Comparison of ENCODE assay signal across 1 cellular context in the genomic region with DNA sequence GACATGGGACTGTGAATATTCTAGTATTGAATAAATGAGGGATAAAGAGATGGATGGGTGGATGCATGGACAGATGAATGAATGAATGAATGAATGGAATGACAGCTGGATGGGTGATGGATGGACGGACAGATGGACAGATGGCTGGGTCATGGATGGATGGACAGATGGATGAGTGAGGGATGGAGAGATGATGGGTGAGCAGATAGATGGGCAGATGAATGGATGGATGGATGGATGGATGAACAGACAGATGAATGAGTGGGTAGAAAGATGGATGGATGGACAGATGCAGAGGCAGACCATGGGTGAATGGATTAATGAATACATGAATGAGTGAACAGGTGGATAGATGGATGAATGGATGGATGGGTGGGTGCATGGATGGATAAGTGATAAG.
TF ChIP-seq lines count a peak whose summit lies in the region.

No MANE protein-coding gene starts in this region.

TF ChIP-seq in HepG2, 621 proteins besides CTCF, POLR2A, EP300 and RAD21 (continued from another document and continues in another):
- TF ChIP-seq, protein P1, sequence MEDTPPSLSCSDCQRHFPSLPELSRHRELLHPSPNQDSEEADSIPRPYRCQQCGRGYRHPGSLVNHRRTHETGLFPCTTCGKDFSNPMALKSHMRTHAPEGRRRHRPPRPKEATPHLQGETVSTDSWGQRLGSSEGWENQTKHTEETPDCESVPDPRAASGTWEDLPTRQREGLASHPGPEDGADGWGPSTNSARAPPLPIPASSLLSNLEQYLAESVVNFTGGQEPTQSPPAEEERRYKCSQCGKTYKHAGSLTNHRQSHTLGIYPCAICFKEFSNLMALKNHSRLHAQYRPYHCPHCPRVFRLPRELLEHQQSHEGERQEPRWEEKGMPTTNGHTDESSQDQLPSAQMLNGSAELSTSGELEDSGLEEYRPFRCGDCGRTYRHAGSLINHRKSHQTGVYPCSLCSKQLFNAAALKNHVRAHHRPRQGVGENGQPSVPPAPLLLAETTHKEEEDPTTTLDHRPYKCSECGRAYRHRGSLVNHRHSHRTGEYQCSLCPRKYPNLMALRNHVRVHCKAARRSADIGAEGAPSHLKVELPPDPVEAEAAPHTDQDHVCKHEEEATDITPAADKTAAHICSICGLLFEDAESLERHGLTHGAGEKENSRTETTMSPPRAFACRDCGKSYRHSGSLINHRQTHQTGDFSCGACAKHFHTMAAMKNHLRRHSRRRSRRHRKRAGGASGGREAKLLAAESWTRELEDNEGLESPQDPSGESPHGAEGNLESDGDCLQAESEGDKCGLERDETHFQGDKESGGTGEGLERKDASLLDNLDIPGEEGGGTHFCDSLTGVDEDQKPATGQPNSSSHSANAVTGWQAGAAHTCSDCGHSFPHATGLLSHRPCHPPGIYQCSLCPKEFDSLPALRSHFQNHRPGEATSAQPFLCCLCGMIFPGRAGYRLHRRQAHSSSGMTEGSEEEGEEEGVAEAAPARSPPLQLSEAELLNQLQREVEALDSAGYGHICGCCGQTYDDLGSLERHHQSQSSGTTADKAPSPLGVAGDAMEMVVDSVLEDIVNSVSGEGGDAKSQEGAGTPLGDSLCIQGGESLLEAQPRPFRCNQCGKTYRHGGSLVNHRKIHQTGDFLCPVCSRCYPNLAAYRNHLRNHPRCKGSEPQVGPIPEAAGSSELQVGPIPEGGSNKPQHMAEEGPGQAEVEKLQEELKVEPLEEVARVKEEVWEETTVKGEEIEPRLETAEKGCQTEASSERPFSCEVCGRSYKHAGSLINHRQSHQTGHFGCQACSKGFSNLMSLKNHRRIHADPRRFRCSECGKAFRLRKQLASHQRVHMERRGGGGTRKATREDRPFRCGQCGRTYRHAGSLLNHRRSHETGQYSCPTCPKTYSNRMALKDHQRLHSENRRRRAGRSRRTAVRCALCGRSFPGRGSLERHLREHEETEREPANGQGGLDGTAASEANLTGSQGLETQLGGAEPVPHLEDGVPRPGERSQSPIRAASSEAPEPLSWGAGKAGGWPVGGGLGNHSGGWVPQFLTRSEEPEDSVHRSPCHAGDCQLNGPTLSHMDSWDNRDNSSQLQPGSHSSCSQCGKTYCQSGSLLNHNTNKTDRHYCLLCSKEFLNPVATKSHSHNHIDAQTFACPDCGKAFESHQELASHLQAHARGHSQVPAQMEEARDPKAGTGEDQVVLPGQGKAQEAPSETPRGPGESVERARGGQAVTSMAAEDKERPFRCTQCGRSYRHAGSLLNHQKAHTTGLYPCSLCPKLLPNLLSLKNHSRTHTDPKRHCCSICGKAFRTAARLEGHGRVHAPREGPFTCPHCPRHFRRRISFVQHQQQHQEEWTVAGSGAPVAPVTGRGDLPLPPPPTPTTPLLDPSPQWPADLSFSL (CRISPR knock-in tag; IDR thresholded peaks at IDR 0.05): no peak
- TF ChIP-seq ZNF207 (IDR thresholded peaks at IDR 0.05; ENCODE audit: borderline replicate concordance) (0 out of 2 replicates have a peak, but pooled peaks have one; percentile 56), HOXA7 (CRISPR knock-in tag; IDR thresholded peaks at IDR 0.05) (0 out of 2 replicates have a peak, but pooled peaks have one; percentile 61), DBP (CRISPR knock-in tag; IDR thresholded peaks at IDR 0.05; ENCODE audit: not compliant biosample characterization) (no peak), RBM22 (optimal IDR thresholded peaks at IDR 0.05; ENCODE audit: low read length) (no peak), KDM5B (CRISPR knock-in tag; IDR thresholded peaks at IDR 0.05; ENCODE audit: borderline replicate concordance) (no peak), KIAA2018 (CRISPR knock-in tag; IDR thresholded peaks at IDR 0.05; ENCODE audit: borderline replicate concordance) (no peak), PHF21A (CRISPR knock-in tag; IDR thresholded peaks at IDR 0.05) (no peak), NPAS2 (CRISPR knock-in tag; IDR thresholded peaks at IDR 0.05; ENCODE audit: borderline replicate concordance) (no peak), NKX3-1 (CRISPR knock-in tag; IDR thresholded peaks at IDR 0.05) (no peak), FOXP4 (CRISPR knock-in tag; IDR thresholded peaks at IDR 0.05) (no peak), CCDC6 (CRISPR knock-in tag; IDR thresholded peaks at IDR 0.05) (no peak), RFX3 (CRISPR knock-in tag; IDR thresholded peaks at IDR 0.05) (no peak), FOXK2 (IDR thresholded peaks at IDR 0.05) (no peak)
- TF ChIP-seq, protein P2, sequence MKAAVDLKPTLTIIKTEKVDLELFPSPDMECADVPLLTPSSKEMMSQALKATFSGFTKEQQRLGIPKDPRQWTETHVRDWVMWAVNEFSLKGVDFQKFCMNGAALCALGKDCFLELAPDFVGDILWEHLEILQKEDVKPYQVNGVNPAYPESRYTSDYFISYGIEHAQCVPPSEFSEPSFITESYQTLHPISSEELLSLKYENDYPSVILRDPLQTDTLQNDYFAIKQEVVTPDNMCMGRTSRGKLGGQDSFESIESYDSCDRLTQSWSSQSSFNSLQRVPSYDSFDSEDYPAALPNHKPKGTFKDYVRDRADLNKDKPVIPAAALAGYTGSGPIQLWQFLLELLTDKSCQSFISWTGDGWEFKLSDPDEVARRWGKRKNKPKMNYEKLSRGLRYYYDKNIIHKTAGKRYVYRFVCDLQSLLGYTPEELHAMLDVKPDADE (CRISPR knock-in tag; IDR thresholded peaks at IDR 0.05): no peak
- TF ChIP-seq, protein P3, sequence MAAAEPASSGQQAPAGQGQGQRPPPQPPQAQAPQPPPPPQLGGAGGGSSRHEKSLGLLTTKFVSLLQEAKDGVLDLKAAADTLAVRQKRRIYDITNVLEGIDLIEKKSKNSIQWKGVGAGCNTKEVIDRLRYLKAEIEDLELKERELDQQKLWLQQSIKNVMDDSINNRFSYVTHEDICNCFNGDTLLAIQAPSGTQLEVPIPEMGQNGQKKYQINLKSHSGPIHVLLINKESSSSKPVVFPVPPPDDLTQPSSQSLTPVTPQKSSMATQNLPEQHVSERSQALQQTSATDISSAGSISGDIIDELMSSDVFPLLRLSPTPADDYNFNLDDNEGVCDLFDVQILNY (CRISPR knock-in tag; conservative IDR thresholded peaks at IDR 0.05): no peak
- TF ChIP-seq, protein P4, sequence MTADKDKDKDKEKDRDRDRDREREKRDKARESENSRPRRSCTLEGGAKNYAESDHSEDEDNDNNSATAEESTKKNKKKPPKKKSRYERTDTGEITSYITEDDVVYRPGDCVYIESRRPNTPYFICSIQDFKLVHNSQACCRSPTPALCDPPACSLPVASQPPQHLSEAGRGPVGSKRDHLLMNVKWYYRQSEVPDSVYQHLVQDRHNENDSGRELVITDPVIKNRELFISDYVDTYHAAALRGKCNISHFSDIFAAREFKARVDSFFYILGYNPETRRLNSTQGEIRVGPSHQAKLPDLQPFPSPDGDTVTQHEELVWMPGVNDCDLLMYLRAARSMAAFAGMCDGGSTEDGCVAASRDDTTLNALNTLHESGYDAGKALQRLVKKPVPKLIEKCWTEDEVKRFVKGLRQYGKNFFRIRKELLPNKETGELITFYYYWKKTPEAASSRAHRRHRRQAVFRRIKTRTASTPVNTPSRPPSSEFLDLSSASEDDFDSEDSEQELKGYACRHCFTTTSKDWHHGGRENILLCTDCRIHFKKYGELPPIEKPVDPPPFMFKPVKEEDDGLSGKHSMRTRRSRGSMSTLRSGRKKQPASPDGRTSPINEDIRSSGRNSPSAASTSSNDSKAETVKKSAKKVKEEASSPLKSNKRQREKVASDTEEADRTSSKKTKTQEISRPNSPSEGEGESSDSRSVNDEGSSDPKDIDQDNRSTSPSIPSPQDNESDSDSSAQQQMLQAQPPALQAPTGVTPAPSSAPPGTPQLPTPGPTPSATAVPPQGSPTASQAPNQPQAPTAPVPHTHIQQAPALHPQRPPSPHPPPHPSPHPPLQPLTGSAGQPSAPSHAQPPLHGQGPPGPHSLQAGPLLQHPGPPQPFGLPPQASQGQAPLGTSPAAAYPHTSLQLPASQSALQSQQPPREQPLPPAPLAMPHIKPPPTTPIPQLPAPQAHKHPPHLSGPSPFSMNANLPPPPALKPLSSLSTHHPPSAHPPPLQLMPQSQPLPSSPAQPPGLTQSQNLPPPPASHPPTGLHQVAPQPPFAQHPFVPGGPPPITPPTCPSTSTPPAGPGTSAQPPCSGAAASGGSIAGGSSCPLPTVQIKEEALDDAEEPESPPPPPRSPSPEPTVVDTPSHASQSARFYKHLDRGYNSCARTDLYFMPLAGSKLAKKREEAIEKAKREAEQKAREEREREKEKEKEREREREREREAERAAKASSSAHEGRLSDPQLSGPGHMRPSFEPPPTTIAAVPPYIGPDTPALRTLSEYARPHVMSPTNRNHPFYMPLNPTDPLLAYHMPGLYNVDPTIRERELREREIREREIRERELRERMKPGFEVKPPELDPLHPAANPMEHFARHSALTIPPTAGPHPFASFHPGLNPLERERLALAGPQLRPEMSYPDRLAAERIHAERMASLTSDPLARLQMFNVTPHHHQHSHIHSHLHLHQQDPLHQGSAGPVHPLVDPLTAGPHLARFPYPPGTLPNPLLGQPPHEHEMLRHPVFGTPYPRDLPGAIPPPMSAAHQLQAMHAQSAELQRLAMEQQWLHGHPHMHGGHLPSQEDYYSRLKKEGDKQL (CRISPR knock-in tag; IDR thresholded peaks at IDR 0.05; ENCODE audit: low read depth): no peak
- TF ChIP-seq, protein P5, sequence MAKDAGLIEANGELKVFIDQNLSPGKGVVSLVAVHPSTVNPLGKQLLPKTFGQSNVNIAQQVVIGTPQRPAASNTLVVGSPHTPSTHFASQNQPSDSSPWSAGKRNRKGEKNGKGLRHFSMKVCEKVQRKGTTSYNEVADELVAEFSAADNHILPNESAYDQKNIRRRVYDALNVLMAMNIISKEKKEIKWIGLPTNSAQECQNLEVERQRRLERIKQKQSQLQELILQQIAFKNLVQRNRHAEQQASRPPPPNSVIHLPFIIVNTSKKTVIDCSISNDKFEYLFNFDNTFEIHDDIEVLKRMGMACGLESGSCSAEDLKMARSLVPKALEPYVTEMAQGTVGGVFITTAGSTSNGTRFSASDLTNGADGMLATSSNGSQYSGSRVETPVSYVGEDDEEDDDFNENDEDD (CRISPR knock-in tag; IDR thresholded peaks at IDR 0.05; ENCODE audit: borderline replicate concordance): no peak
